In the genomic region with DNA sequence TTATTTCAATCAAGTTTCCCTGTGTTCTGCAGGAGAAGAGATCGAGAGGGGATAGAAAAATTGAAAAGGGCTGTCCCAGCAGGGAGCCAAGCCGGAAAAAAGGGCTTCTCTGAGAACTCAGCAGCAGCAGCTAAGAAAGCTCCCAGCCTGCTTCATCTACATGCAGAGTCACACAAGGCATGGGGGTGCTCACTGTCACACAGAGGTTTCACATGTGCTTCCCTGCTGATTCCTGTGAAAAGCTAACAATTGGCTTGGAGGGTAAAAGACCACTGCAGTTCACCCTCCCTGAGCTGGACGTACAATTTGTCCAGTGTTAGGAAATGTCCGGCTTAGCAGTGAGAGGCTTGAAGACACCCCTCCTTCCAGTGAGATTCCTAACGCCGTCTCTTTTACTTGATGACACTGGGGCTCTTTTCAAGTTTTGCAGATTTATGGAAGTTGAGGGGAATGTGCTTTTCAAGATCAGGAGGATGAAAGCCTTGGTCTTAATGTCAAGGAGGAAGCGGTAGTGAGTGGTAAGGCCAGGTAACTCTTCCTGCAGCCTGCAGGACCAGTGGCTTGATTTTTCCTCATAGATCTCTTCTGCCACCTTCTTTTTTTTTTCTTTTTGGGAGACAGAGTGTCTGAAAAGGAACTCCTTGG, we compare ENCODE assay signal across 19 cellular contexts.
DNase-seq lines count a peak whose midpoint lies in the region; ATAC-seq and TF ChIP-seq lines count a peak whose summit lies in the region.
"Had no signal": no experiment of that assay in that cellular context is flagged by ENCODE, and none has a peak within 500 bp of the region (broad histone marks: within the 10 kb centered on the region; RNA-seq: fewer than 3 reads in every experiment).

No MANE protein-coding gene starts in this region.

- DNase-seq in Ammon's horn (ENCODE audit: low spot score) (peak; percentile 37), NCI-H2227 (lab: John Stamatoyannopoulos, UW; ENCODE audit: unreplicated experiment) (peak; percentile 49), choroid plexus epithelial cell (ENCODE audit: low read depth) (peak; percentile 18), medulla oblongata (ENCODE audit: extremely low spot score) (peak; percentile 23), NOMO-1 treated with dmso at 0.1 percent for 144 hours (lab: John Stamatoyannopoulos, UW; ENCODE audit: unreplicated experiment) (no peak), right cardiac atrium (no peak)
- no peak for DNase-seq in activated T-helper 2 cell treated with anti-CD3 and anti-CD28 coated beads, Interferon-gamma antibody, Interleukin-2, Interleukin-4, amounts not matched to agents 10 μg/mL and 5 μg/mL and 100 μg/mL, durations not matched to agents 14 hours and 24 hours and 36 hours (ENCODE audit: low spot score)
- DNase-seq: activated CD4-positive, alpha-beta T cell treated with anti-CD3 and anti-CD28 coated beads, Interleukin-2, amount 10 ng/mL, durations not matched to agents 24 days and 14 days; activated naive CD4-positive, alpha-beta T cell treated with Interleukin-2 at 50 U/mL for 16 hours; aorta; DMS153; MM.1S; NCI-H2029; NCI-H510A; stimulated activated CD4-positive, alpha-beta T cell treated with anti-CD3 and anti-CD28 coated beads, Interleukin-2, amount 100 ng/mL, for 24 hours had no signal

- no peaks in the 10 kb centered on the region for H3K4me1 Mint-ChIP-seq in activated T-helper 2 cell treated with anti-CD3 and anti-CD28 coated beads, Interferon-gamma antibody, Interleukin-2, Interleukin-4, amounts not matched to agents 10 μg/mL and 5 μg/mL and 100 μg/mL, durations not matched to agents 14 hours and 24 hours and 36 hours (ENCODE audit: low read depth)
- H3K4me1 Mint-ChIP-seq: activated CD4-positive, alpha-beta T cell treated with anti-CD3 and anti-CD28 coated beads, Interleukin-2, amount 10 ng/mL, durations not matched to agents 24 days and 14 days had no signal

- TF ChIP-seq CTCF in choroid plexus epithelial cell (conservative IDR thresholded peaks at IDR 0.05; ENCODE audit: low read depth, low read length): no peak

- H3K27me3 ChIP-seq in right cardiac atrium (ENCODE audit: control insufficient read depth, insufficient read depth): no peaks in the 10 kb centered on the region
- H3K27me3 ChIP-seq: gastroesophageal sphincter, SJSA1, vagina had no signal

- H3K4me3 Mint-ChIP-seq in activated T-helper 2 cell treated with anti-CD3 and anti-CD28 coated beads, Interferon-gamma antibody, Interleukin-2, Interleukin-4, amounts not matched to agents 10 μg/mL and 5 μg/mL and 100 μg/mL, durations not matched to agents 14 hours and 24 hours and 36 hours (ENCODE audit: low read depth): no peak overlapping the region
- H3K4me3 Mint-ChIP-seq: activated CD4-positive, alpha-beta T cell treated with anti-CD3 and anti-CD28 coated beads, Interleukin-2, amount 10 ng/mL, durations not matched to agents 24 days and 14 days had no signal

- H3K27ac Mint-ChIP-seq in activated T-helper 2 cell treated with anti-CD3 and anti-CD28 coated beads, Interferon-gamma antibody, Interleukin-2, Interleukin-4, amounts not matched to agents 10 μg/mL and 5 μg/mL and 100 μg/mL, durations not matched to agents 14 hours and 24 hours and 36 hours: no peak overlapping the region
- H3K27ac Mint-ChIP-seq: activated CD4-positive, alpha-beta T cell treated with anti-CD3 and anti-CD28 coated beads, Interleukin-2, amount 10 ng/mL, durations not matched to agents 24 days and 14 days had no signal

- H3K4me3 ChIP-seq in choroid plexus epithelial cell (ENCODE audit: low read depth, low read length) (no peak overlapping the region), right cardiac atrium (ENCODE audit: low read length) (no peak overlapping the region)
- H3K4me3 ChIP-seq: gastroesophageal sphincter, SJSA1, vagina had no signal

- no peaks in the 10 kb centered on the region for H3K9me3 ChIP-seq in right cardiac atrium (ENCODE audit: control insufficient read depth, low read length)
- H3K9me3 ChIP-seq: gastroesophageal sphincter, SJSA1, vagina had no signal

- H3K27me3 Mint-ChIP-seq in activated T-helper 2 cell treated with anti-CD3 and anti-CD28 coated beads, Interferon-gamma antibody, Interleukin-2, Interleukin-4, amounts not matched to agents 10 μg/mL and 5 μg/mL and 100 μg/mL, durations not matched to agents 14 hours and 24 hours and 36 hours (ENCODE audit: low read depth): no peaks in the 10 kb centered on the region
- H3K27me3 Mint-ChIP-seq: activated CD4-positive, alpha-beta T cell treated with anti-CD3 and anti-CD28 coated beads, Interleukin-2, amount 10 ng/mL, durations not matched to agents 24 days and 14 days had no signal

- intact Hi-C loops in activated T-helper 2 cell treated with anti-CD3 and anti-CD28 coated beads, Interferon-gamma antibody, Interleukin-2, Interleukin-4, amounts not matched to agents 10 μg/mL and 5 μg/mL and 100 μg/mL, durations not matched to agents 14 hours and 24 hours and 36 hours (cut with micrococcal nuclease): no loop called here
- intact Hi-C loops in right cardiac atrium (cut with DNase I): no loop called here

- no peaks in the 10 kb centered on the region for H3K4me1 ChIP-seq in right cardiac atrium (ENCODE audit: control insufficient read depth, insufficient read depth, low read length)
- H3K4me1 ChIP-seq: gastroesophageal sphincter, vagina had no signal

- 76% methylated on average over 7 of the region's 7 CpGs for WGBS in right cardiac atrium

- H3K9me3 Mint-ChIP-seq in activated T-helper 2 cell treated with anti-CD3 and anti-CD28 coated beads, Interferon-gamma antibody, Interleukin-2, Interleukin-4, amounts not matched to agents 10 μg/mL and 5 μg/mL and 100 μg/mL, durations not matched to agents 14 hours and 24 hours and 36 hours: no peaks in the 10 kb centered on the region
- H3K9me3 Mint-ChIP-seq: activated CD4-positive, alpha-beta T cell treated with anti-CD3 and anti-CD28 coated beads, Interleukin-2, amount 10 ng/mL, durations not matched to agents 24 days and 14 days had no signal

- no peak for ATAC-seq in HG02588 (IDR thresholded peaks at IDR 0.05; ENCODE audit: unreplicated experiment)
- ATAC-seq in right cardiac atrium: no peak
- ATAC-seq: gastroesophageal sphincter had no signal

- H3K36me3 Mint-ChIP-seq in activated T-helper 2 cell treated with anti-CD3 and anti-CD28 coated beads, Interferon-gamma antibody, Interleukin-2, Interleukin-4, amounts not matched to agents 10 μg/mL and 5 μg/mL and 100 μg/mL, durations not matched to agents 14 hours and 24 hours and 36 hours (ENCODE audit: low read depth): peaks cover 19% of the 10 kb centered on the region

- H3K27ac ChIP-seq in right cardiac atrium (ENCODE audit: low read length): no peak overlapping the region
- H3K27ac ChIP-seq: gastroesophageal sphincter, SJSA1, vagina had no signal

Comparison
In these comparisons a context has a peak if more than half of its experiments do, and no peak if none do; other contexts are left out.
1. DNase-seq: peak in Ammon's horn (single experiment), NCI-H2227 (single experiment), choroid plexus epithelial cell (single experiment) and medulla oblongata (single experiment); none in NOMO-1 treated with dmso at 0.1 percent for 144 hours (single experiment), activated T-helper 2 cell treated with anti-CD3 and anti-CD28 coated beads, Interferon-gamma antibody, Interleukin-2, Interleukin-4, amounts not matched to agents 10 μg/mL and 5 μg/mL and 100 μg/mL, durations not matched to agents 14 hours and 24 hours and 36 hours (single experiment) and right cardiac atrium (0 of 3).